12 cellular contexts compared by ENCODE assay signal in genomic region chr10:10209152-10209551, GRCh38.
DNase-seq lines count a peak whose midpoint lies in the region; ATAC-seq and TF ChIP-seq lines count a peak whose summit lies in the region.
"Had no signal": no experiment of that assay in that cellular context is flagged by ENCODE, and none has a peak within 500 bp of the region (broad histone marks: within the 10 kb centered on the region; RNA-seq: fewer than 3 reads in every experiment).

No MANE protein-coding gene starts in this region.

- no peaks in the 10 kb centered on the region for H3K27me3 ChIP-seq in GM06990 (replicated peaks; ENCODE audit: control insufficient read depth, insufficient read depth, low read length)

- peak overlapping the region; percentile 58 for H3K27ac ChIP-seq in cingulate gyrus (ENCODE audit: low read depth, low read length)

- DNase-seq in GM06990 (ENCODE audit: extremely low read depth, insufficient read length) (peak; percentile 9), HS-5 (ENCODE audit: low read depth) (peak; percentile 10), naive B cell (no peak), cortex of kidney (lab: John Stamatoyannopoulos, UW) (no peak), globus pallidus (ENCODE audit: low spot score) (no peak)
- DNase-seq in activated CD4-positive, alpha-beta T cell treated with anti-CD3 and anti-CD28 coated beads, Interleukin-2, amount 50 U/mL, for 4 hours: no peak
- no peak for DNase-seq in activated CD8-positive, alpha-beta memory T cell treated with anti-CD3 and anti-CD28 coated beads, Interleukin-2, amount 50 U/mL, for 48 hours
- DNase-seq: DMS153; SIG-M5; stimulated activated CD4-positive, alpha-beta T cell treated with anti-CD3 and anti-CD28 coated beads, Interleukin-4, amount 100 ng/mL, for 4 hours had no signal

- peaks cover 0 to 15% (median 7%) of the 10 kb centered on the region in 7 donors for H3K9me3 Mint-ChIP-seq in naive B cell

- H3K4me1 Mint-ChIP-seq in naive B cell: no peaks in the 10 kb centered on the region

- H3K27ac Mint-ChIP-seq in naive B cell: peak overlapping the region in 1 of 6 donors; percentile 18
- H3K27ac Mint-ChIP-seq: IgD-negative memory B cell had no signal

- peaks cover 0 to 4% (median 0%) of the 10 kb centered on the region in 3 donors for H3K27me3 Mint-ChIP-seq in naive B cell
- H3K27me3 Mint-ChIP-seq: IgD-negative memory B cell had no signal

- peaks cover 0 to 4% of the 10 kb centered on the region in 2 donors for H3K36me3 Mint-ChIP-seq in naive B cell
- H3K36me3 Mint-ChIP-seq: IgD-negative memory B cell had no signal

- H3K4me3 Mint-ChIP-seq in naive B cell: no peak overlapping the region
- H3K4me3 Mint-ChIP-seq: IgD-negative memory B cell had no signal

- no peaks in the 10 kb centered on the region for H3K36me3 ChIP-seq in GM06990 (ENCODE audit: control insufficient read depth, insufficient read depth, low read length)

- no peak for TF ChIP-seq CTCF in GM06990 (IDR thresholded peaks at IDR 0.05; ENCODE audit: insufficient read depth, low read length, poor library complexity, severe bottlenecking)

- ATAC-seq in naive B cell (ENCODE audit: low read depth in 2 of 2): peak; percentile 39 to 64

- H3K4me3 ChIP-seq in GM06990 (replicated peaks; ENCODE audit: low read depth, low read length): no peak overlapping the region

Comparison
In these comparisons a context has a peak if more than half of its experiments do, and no peak if none do; other contexts are left out.
1. DNase-seq: peak in GM06990 (single experiment) and HS-5 (single experiment); none in naive B cell (single experiment), cortex of kidney (single experiment), globus pallidus (single experiment), activated CD4-positive, alpha-beta T cell treated with anti-CD3 and anti-CD28 coated beads, Interleukin-2, amount 50 U/mL, for 4 hours (0 of 2) and activated CD8-positive, alpha-beta memory T cell treated with anti-CD3 and anti-CD28 coated beads, Interleukin-2, amount 50 U/mL, for 48 hours (single experiment).